1 cellular context compared by ENCODE assay signal in the genomic region with DNA sequence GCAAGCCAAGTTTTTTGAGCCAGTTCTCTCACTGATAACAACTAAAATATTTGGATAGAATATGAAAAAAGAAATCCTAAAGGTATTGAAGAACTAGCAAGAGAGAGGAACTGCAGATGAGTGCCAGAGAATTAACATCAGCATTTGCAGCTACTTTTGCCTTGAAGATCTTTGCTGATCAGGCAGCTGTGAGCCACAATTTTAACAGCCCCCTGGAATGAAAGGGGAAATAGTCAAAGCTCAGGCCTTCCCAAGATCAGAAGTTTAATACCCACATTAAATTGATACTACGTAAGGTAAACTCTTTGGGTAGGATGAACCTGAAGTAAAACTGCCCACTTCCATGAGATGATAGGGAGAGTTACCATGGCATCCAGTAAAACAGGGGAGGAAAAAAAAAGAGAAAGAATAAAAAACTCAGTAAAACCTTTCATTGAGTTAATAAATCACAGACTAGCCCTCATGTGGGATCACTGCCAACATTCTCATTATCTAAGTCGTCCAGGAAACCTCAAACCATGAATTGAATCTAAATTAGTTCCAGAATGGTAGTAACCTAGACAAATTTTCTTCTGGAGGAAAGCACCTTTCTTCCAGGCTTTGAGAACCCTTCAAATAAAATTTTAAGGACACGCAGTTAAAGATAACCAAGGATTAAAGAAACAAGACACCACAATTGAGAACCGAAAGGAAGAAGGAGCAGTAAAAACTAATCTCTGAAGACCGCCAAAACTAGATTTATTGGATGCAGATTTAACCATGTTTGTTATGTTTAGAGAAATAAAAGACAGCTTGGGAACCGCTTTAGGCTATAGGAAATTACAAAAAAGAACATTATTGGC.
TF ChIP-seq lines count a peak whose summit lies in the region.

No MANE protein-coding gene starts in this region.

TF ChIP-seq in HEK293, 187 proteins besides CTCF, POLR2A, EP300 and RAD21 (continued from another document):
- TF ChIP-seq GLIS1 (tag by site-specific recombination; IDR thresholded peaks at IDR 0.05) (peak; percentile 24), ZNF660 (tag by site-specific recombination; IDR thresholded peaks at IDR 0.05) (no peak; the same call in 1 of the 2 replicates), ZNF416 (tag by site-specific recombination; IDR thresholded peaks at IDR 0.05) (no peak), ZNF311 (tag by site-specific recombination; IDR thresholded peaks at IDR 0.05; ENCODE audit: borderline replicate concordance) (no peak), ZBTB48 (tag by site-specific recombination; IDR thresholded peaks at IDR 0.05) (no peak), ZNF423 (tag by site-specific recombination; IDR thresholded peaks at IDR 0.05) (peak; percentile 78), ZNF600 (tag by site-specific recombination; IDR thresholded peaks at IDR 0.05) (no peak), ZNF138 (tag by site-specific recombination; IDR thresholded peaks at IDR 0.05; ENCODE audit: borderline replicate concordance) (no peak), ZNF324 (tag by site-specific recombination; IDR thresholded peaks at IDR 0.05) (no peak), ZNF777 (tag by site-specific recombination; IDR thresholded peaks at IDR 0.05; ENCODE audit: borderline replicate concordance) (no peak), ZSCAN16 (tag by site-specific recombination; IDR thresholded peaks at IDR 0.05) (peak; percentile 90), ZNF677 (tag by site-specific recombination; IDR thresholded peaks at IDR 0.05) (no peak), ZNF211 (tag by site-specific recombination; IDR thresholded peaks at IDR 0.05; ENCODE audit: low read depth) (no peak), ZEB2 (tag by site-specific recombination; IDR thresholded peaks at IDR 0.05) (peak; percentile 86; the same call in 1 of the 2 replicates), KLF8 (tag by site-specific recombination; IDR thresholded peaks at IDR 0.05) (peak; percentile 63; the same call in 1 of the 2 replicates), ZNF148 (tag by site-specific recombination; IDR thresholded peaks at IDR 0.05; ENCODE audit: borderline replicate concordance) (no peak)
- TF ChIP-seq, protein P1, sequence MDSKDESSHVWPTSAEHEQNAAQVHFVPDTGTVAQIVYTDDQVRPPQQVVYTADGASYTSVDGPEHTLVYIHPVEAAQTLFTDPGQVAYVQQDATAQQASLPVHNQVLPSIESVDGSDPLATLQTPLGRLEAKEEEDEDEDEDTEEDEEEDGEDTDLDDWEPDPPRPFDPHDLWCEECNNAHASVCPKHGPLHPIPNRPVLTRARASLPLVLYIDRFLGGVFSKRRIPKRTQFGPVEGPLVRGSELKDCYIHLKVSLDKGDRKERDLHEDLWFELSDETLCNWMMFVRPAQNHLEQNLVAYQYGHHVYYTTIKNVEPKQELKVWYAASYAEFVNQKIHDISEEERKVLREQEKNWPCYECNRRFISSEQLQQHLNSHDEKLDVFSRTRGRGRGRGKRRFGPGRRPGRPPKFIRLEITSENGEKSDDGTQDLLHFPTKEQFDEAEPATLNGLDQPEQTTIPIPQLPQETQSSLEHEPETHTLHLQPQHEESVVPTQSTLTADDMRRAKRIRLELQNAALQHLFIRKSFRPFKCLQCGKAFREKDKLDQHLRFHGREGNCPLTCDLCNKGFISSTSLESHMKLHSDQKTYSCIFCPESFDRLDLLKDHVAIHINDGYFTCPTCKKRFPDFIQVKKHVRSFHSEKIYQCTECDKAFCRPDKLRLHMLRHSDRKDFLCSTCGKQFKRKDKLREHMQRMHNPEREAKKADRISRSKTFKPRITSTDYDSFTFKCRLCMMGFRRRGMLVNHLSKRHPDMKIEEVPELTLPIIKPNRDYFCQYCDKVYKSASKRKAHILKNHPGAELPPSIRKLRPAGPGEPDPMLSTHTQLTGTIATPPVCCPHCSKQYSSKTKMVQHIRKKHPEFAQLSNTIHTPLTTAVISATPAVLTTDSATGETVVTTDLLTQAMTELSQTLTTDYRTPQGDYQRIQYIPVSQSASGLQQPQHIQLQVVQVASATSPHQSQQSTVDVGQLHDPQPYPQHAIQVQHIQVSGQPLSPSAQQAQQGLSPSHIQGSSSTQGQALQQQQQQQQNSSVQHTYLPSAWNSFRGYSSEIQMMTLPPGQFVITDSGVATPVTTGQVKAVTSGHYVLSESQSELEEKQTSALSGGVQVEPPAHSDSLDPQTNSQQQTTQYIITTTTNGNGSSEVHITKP (tag by site-specific recombination; IDR thresholded peaks at IDR 0.05), result peak; percentile 84
- TF ChIP-seq, protein P2, sequence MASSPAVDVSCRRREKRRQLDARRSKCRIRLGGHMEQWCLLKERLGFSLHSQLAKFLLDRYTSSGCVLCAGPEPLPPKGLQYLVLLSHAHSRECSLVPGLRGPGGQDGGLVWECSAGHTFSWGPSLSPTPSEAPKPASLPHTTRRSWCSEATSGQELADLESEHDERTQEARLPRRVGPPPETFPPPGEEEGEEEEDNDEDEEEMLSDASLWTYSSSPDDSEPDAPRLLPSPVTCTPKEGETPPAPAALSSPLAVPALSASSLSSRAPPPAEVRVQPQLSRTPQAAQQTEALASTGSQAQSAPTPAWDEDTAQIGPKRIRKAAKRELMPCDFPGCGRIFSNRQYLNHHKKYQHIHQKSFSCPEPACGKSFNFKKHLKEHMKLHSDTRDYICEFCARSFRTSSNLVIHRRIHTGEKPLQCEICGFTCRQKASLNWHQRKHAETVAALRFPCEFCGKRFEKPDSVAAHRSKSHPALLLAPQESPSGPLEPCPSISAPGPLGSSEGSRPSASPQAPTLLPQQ (tag by site-specific recombination; IDR thresholded peaks at IDR 0.05), result no peak; the same call in 1 of the 2 replicates
- TF ChIP-seq, protein P3, sequence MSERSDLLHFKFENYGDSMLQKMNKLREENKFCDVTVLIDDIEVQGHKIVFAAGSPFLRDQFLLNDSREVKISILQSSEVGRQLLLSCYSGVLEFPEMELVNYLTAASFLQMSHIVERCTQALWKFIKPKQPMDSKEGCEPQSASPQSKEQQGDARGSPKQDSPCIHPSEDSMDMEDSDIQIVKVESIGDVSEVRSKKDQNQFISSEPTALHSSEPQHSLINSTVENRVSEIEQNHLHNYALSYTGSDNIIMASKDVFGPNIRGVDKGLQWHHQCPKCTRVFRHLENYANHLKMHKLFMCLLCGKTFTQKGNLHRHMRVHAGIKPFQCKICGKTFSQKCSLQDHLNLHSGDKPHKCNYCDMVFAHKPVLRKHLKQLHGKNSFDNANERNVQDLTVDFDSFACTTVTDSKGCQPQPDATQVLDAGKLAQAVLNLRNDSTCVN (tag by site-specific recombination; optimal IDR thresholded peaks at IDR 0.05), result no peak
